Comparison of ENCODE assay signal across 1 cellular context in genomic region chrX:79133897-79134296, GRCh38.
TF ChIP-seq lines count a peak whose summit lies in the region.

No MANE protein-coding gene starts in this region.

TF ChIP-seq in WTC11, 78 proteins besides CTCF, POLR2A, EP300 and RAD21 (continued from another document):
- TF ChIP-seq SMAD4 (CRISPR knock-in tag; IDR thresholded peaks at IDR 0.05) (no peak), HMGXB4 (CRISPR knock-in tag; IDR thresholded peaks at IDR 0.05) (no peak), ZNF512 (CRISPR knock-in tag; IDR thresholded peaks at IDR 0.05; ENCODE audit: borderline replicate concordance) (no peak), SMAD3 (CRISPR knock-in tag; IDR thresholded peaks at IDR 0.05; ENCODE audit: borderline replicate concordance) (no peak)
TF ChIP-seq in WTC11: peak in this region for 0.
